10 cellular contexts compared by ENCODE assay signal in genomic region chr11:2987881-2988280, GRCh38. TPM values are rescaled to one million over a fixed set of nuclear protein-coding genes. Genes with fewer than 3 reads are reported as not detected.
DNase-seq lines count a peak whose midpoint lies in the region; ATAC-seq and TF ChIP-seq lines count a peak whose summit lies in the region.
"Had no signal": no experiment of that assay in that cellular context is flagged by ENCODE, and none has a peak within 500 bp of the region (broad histone marks: within the 10 kb centered on the region; RNA-seq: fewer than 3 reads in every experiment).

No MANE protein-coding gene starts in this region.

- no TSS peak for BruUV-seq in A673 (replicated peaks; lab: Mats Ljungman, UMichigan)

- H3K4me3 ChIP-seq in A673 (ENCODE audit: low read depth, low read length, poor library complexity, severe bottlenecking) (peak overlapping the region; percentile 96), RWPE2 (ENCODE audit: severe bottlenecking) (no peak overlapping the region), body of pancreas (no peak overlapping the region)
- peak overlapping the region; percentile 93 for H3K4me3 ChIP-seq in naive thymus-derived CD4-positive, alpha-beta T cell (ENCODE audit: low read length)

- no peak for TF ChIP-seq POLR2A in body of pancreas (IDR thresholded peaks at IDR 0.05)

- H3K4me1 Mint-ChIP-seq in naive thymus-derived CD4-positive, alpha-beta T cell, result peaks cover 44 to 76% (median 55%) of the 10 kb centered on the region in 7 donors

- POLR2A ChIA-PET in A673 (lab: Charles Lee; ENCODE audit: low non-redundant PET), result no interaction called here
- POLR2A ChIA-PET in naive thymus-derived CD4-positive, alpha-beta T cell (lab: Charles Lee), result interaction anchor here (1.7 to 8.3 kb wide), 3 partner anchors 12 to 27 kb away, joined by 4 to 142 read pairs (median 25); no protein-coding TSS in a partner anchor

- peak overlapping the region; percentile 94 to 100 (median 98) for H3K4me3 Mint-ChIP-seq in naive thymus-derived CD4-positive, alpha-beta T cell

- intact Hi-C loops in A673 (cut with micrococcal nuclease; ENCODE audit: unreplicated experiment), result no loop called here
- intact Hi-C loops in body of pancreas (cut with DNase I), result no loop called here
- intact Hi-C loops in naive thymus-derived CD4-positive, alpha-beta T cell (cut with micrococcal nuclease), result loop anchor here (1.0 to 5.0 kb wide), 5 partner anchors 13 to 686 kb away; partner anchors contain the start of genes C11orf21 (in 1 of the 2) and TSPAN32 (in 1 of the 2)

- no peaks in the 10 kb centered on the region for H3K9me3 ChIP-seq in A673 (ENCODE audit: low read depth, low read length, poor library complexity, severe bottlenecking)
- no peaks in the 10 kb centered on the region for H3K9me3 ChIP-seq in RWPE2 (ENCODE audit: severe bottlenecking)
- no peaks in the 10 kb centered on the region for H3K9me3 ChIP-seq in body of pancreas
- no peaks in the 10 kb centered on the region for H3K9me3 ChIP-seq in naive thymus-derived CD4-positive, alpha-beta T cell (ENCODE audit: control insufficient read depth in 2 of 3, low read length in 3 of 3)

- TF ChIP-seq CTCF in A673 (conservative IDR thresholded peaks at IDR 0.05; ENCODE audit: low read depth, low read length), result no peak
- no peak for TF ChIP-seq CTCF in RWPE2 (IDR thresholded peaks at IDR 0.05; ENCODE audit: poor library complexity, severe bottlenecking)
- no peak for TF ChIP-seq CTCF in body of pancreas (IDR thresholded peaks at IDR 0.05)

- H3K27ac Mint-ChIP-seq in naive thymus-derived CD4-positive, alpha-beta T cell, result peak overlapping the region; percentile 86 to 98 (median 95)

- peak overlapping the region; percentile 42 for H3K27ac ChIP-seq in A673 (ENCODE audit: low read depth, low read length, poor library complexity, severe bottlenecking)
- peak overlapping the region; percentile 3 for H3K27ac ChIP-seq in RWPE2 (ENCODE audit: poor library complexity, severe bottlenecking)
- H3K27ac ChIP-seq in body of pancreas, result peak overlapping the region in 3 of 4 donors; percentile 19 to 91 (median 68)
- peak overlapping the region; percentile 90 for H3K27ac ChIP-seq in naive thymus-derived CD4-positive, alpha-beta T cell (ENCODE audit: low read depth, low read length)

- 51 to 54% methylated on average over 5 of the region's 5 CpGs for WGBS in body of pancreas, 2 donors

- DNase-seq in A673 (ENCODE audit: low spot score) (no peak), RWPE2 (ENCODE audit: low spot score) (no peak), body of pancreas (no peak), NCI-H1436 treated with DMSO at 0.1 percent for 48 hours (lab: John Stamatoyannopoulos, UW) (no peak), COR-L47 (lab: John Stamatoyannopoulos, UW) (no peak), hypothalamus (lab: John Stamatoyannopoulos, UW) (no peak)
- DNase-seq in naive thymus-derived CD4-positive, alpha-beta T cell, result peak in 7 of 9 donors; percentile 43 to 77 (median 63)
- DNase-seq: C1 segment of cervical spinal cord, H7 had no signal

- H3K36me3 Mint-ChIP-seq in naive thymus-derived CD4-positive, alpha-beta T cell, result peaks cover 4 to 44% (median 9%) of the 10 kb centered on the region in 5 donors

- CTCF ChIA-PET in A673 (lab: Charles Lee), result no interaction called here
- CTCF ChIA-PET in naive thymus-derived CD4-positive, alpha-beta T cell (lab: Charles Lee), result interaction anchor here (3.6 kb wide), 1 partner anchor 26 kb away, joined by 16 read pairs; no protein-coding TSS in a partner anchor

- H3K9me3 Mint-ChIP-seq in naive thymus-derived CD4-positive, alpha-beta T cell, result peaks cover 0 to 3% (median 0%) of the 10 kb centered on the region in 11 donors

- ATAC-seq in RWPE2 (ENCODE audit: low read depth) (no peak), body of pancreas (no peak), HG03342 (IDR thresholded peaks at IDR 0.05; ENCODE audit: unreplicated experiment) (no peak)
- peak; percentile 34 for ATAC-seq in naive thymus-derived CD4-positive, alpha-beta T cell

- H3K36me3 ChIP-seq in A673 (ENCODE audit: insufficient read depth, low read length, poor library complexity, severe bottlenecking), result peaks cover 4% of the 10 kb centered on the region
- H3K36me3 ChIP-seq in RWPE2 (ENCODE audit: low read depth), result peaks cover 27% of the 10 kb centered on the region
- H3K36me3 ChIP-seq in body of pancreas (replicated peaks in 1 of 2; ENCODE audit: insufficient read depth in 1 of 2, low read depth in 2 of 2), result no peaks in the 10 kb centered on the region
- peaks cover 0 to 13% (median 0%) of the 10 kb centered on the region in 3 experiments for H3K36me3 ChIP-seq in naive thymus-derived CD4-positive, alpha-beta T cell (ENCODE audit: control insufficient read depth in 2 of 3, insufficient read depth in 3 of 3, low read length in 3 of 3)

- H3K27me3 Mint-ChIP-seq in naive thymus-derived CD4-positive, alpha-beta T cell, result no peaks in the 10 kb centered on the region

- H3K27me3 ChIP-seq in A673 (replicated peaks; ENCODE audit: insufficient read depth, low read depth, low read length, poor library complexity) (no peaks in the 10 kb centered on the region), RWPE2 (ENCODE audit: insufficient read depth, poor library complexity, severe bottlenecking) (no peaks in the 10 kb centered on the region), body of pancreas (no peaks in the 10 kb centered on the region)
- no peaks in the 10 kb centered on the region for H3K27me3 ChIP-seq in naive thymus-derived CD4-positive, alpha-beta T cell (ENCODE audit: control insufficient read depth in 2 of 2, insufficient read depth in 2 of 2, low read length in 2 of 2)

- H3K4me1 ChIP-seq in A673 (ENCODE audit: insufficient read depth, low read length, poor library complexity, severe bottlenecking), result peaks cover 21% of the 10 kb centered on the region
- peaks cover 18% of the 10 kb centered on the region for H3K4me1 ChIP-seq in RWPE2 (ENCODE audit: insufficient read depth, poor library complexity, severe bottlenecking)
- H3K4me1 ChIP-seq in body of pancreas, result peaks cover 42% of the 10 kb centered on the region
- H3K4me1 ChIP-seq in naive thymus-derived CD4-positive, alpha-beta T cell (ENCODE audit: control insufficient read depth in 2 of 2, insufficient read depth in 2 of 2, low read length in 2 of 2), result peaks cover 33 to 40% of the 10 kb centered on the region in 2 donors

RNA-seq across cellular contexts. Expression of gene NAP1L4, which starts 4.2 kb away (rescaled TPM):
- total RNA-seq in A673 (2021) (169 and 184 TPM in 2 replicates), body of pancreas (10 to 100 TPM; 45.9 to 57.7 TPM)
- 100 to 1,000 TPM; 245 to 356 (median 294) TPM for total RNA-seq in naive thymus-derived CD4-positive, alpha-beta T cell
- polyA plus RNA-seq in naive thymus-derived CD4-positive, alpha-beta T cell, result 100 to 1,000 TPM; 134 to 172 TPM

RNA-seq across cellular contexts. Expression of gene PHLDA2, which starts 58.7 kb away (rescaled TPM):
- 25.0 and 33.7 TPM in 2 replicates for total RNA-seq in A673 (2021)
- 1 to 10 TPM in 1 of 2 donors, not detected in 1; 4.2 TPM for total RNA-seq in body of pancreas
- 1 to 10 TPM in 3 of 5 experiments, not detected in 2; 2.5 to 7.9 (median 4.5) TPM for total RNA-seq in naive thymus-derived CD4-positive, alpha-beta T cell
- not detected for polyA plus RNA-seq in naive thymus-derived CD4-positive, alpha-beta T cell

Comparison
In these comparisons a context has a peak if more than half of its experiments do, and no peak if none do; other contexts are left out.
1. DNase-seq: peak in naive thymus-derived CD4-positive, alpha-beta T cell (7 of 9); none in A673 (single experiment), RWPE2 (single experiment), body of pancreas (0 of 4), NCI-H1436 treated with DMSO at 0.1 percent for 48 hours (single experiment), COR-L47 (single experiment) and hypothalamus (0 of 51).
2. H3K27ac ChIP-seq: peak in every context shown above with its lines; median percentile 90 in naive thymus-derived CD4-positive, alpha-beta T cell; 68 in body of pancreas; 42 in A673; 3 in RWPE2.
3. H3K4me3 ChIP-seq: peak in A673 (single experiment) and naive thymus-derived CD4-positive, alpha-beta T cell (single experiment); none in RWPE2 (single experiment) and body of pancreas (0 of 2).
4. intact Hi-C loops: an anchor here in naive thymus-derived CD4-positive, alpha-beta T cell (1.0 to 5.0 kb wide); none called in A673 and body of pancreas.